18 cellular contexts compared by ENCODE assay signal in the genomic region with DNA sequence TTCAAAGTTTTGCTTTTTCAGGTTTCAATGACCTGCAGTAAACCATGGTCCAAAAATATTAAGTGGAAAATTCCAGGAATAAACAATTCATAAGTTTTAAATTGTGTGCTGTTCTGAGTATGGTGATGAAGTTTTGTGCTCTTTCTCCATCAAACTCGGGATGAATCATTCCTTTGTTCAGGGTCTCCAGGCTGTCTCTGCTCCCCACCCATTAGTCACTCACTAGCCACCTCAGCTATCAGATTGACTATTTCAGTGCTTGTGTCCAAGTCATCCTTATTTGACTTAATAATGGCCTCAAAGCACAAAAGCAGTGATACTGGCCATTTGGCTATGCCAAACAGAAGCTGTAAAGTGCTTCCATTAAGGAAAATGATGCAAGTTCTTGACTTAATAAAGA.
DNase-seq lines count a peak whose midpoint lies in the region; ATAC-seq and TF ChIP-seq lines count a peak whose summit lies in the region.
"Had no signal": no experiment of that assay in that cellular context is flagged by ENCODE, and none has a peak within 500 bp of the region (broad histone marks: within the 10 kb centered on the region; RNA-seq: fewer than 3 reads in every experiment).

No MANE protein-coding gene starts in this region.

- no peaks in the 10 kb centered on the region for H3K9me3 ChIP-seq in neural progenitor cell (ENCODE audit: low read depth)

- H3K27me3 ChIP-seq in neural progenitor cell, result no peaks in the 10 kb centered on the region

- no peak overlapping the region for H3K27ac Mint-ChIP-seq in neural progenitor cell
- H3K27ac Mint-ChIP-seq: CD4-positive, alpha-beta memory T cell had no signal

- H3K4me3 Mint-ChIP-seq in neural progenitor cell, result no peak overlapping the region
- H3K4me3 Mint-ChIP-seq: CD4-positive, alpha-beta memory T cell had no signal

- no peak overlapping the region for H2AFZ ChIP-seq in neural progenitor cell (replicated peaks)
- H2AFZ ChIP-seq: GM23248 had no signal

- no peaks in the 10 kb centered on the region for H3K36me3 ChIP-seq in neural progenitor cell

- H3K4me3 ChIP-seq in neural progenitor cell (no peak overlapping the region), lower leg skin (ENCODE audit: low read depth, poor library complexity, severe bottlenecking) (no peak overlapping the region)
- H3K4me3 ChIP-seq: GM23248 had no signal

- no peaks in the 10 kb centered on the region for H3F3A ChIP-seq in neural progenitor cell (ENCODE audit: low read depth)

- 78 to 79% methylated on average over 1 of the region's 1 CpG for WGBS in lower leg skin, 2 donors

- peak; percentile 22 for DNase-seq in LHCN-M2 (ENCODE audit: low read depth)
- peak; percentile 1 for DNase-seq in amniotic epithelial cell (ENCODE audit: low read depth)
- peak; percentile 35 for DNase-seq in foreskin melanocyte
- peak; percentile 2 for DNase-seq in renal cortical epithelial cell (ENCODE audit: low read depth)
- DNase-seq in neural progenitor cell (ENCODE audit: low spot score), result no peak
- DNase-seq in lower leg skin (ENCODE audit: low spot score in 2 of 2), result no peak
- DNase-seq: C1 segment of cervical spinal cord; Calu3; CD4-positive, alpha-beta memory T cell; COR-L47; DMS53; DMS79 treated with DMSO at 0.1 percent for 48 hours; GF-D8; GM23248; H7; HCEC 1CT had no signal

- H3K27me3 Mint-ChIP-seq in neural progenitor cell (ENCODE audit: insufficient read depth, low read depth), result peaks cover 3% of the 10 kb centered on the region
- H3K27me3 Mint-ChIP-seq: CD4-positive, alpha-beta memory T cell had no signal

- H3K79me2 ChIP-seq in neural progenitor cell (ENCODE audit: low read depth), result no peaks in the 10 kb centered on the region

- peaks cover 8% of the 10 kb centered on the region for H3K9me3 Mint-ChIP-seq in neural progenitor cell

- H4K20me1 ChIP-seq in neural progenitor cell (ENCODE audit: low read depth), result no peaks in the 10 kb centered on the region

- no peak for TF ChIP-seq POLR2A in lower leg skin (IDR thresholded peaks at IDR 0.05)

- ATAC-seq in HG03439 (IDR thresholded peaks at IDR 0.05; ENCODE audit: unreplicated experiment), result no peak
- no peak for ATAC-seq in HG02885 (IDR thresholded peaks at IDR 0.05; ENCODE audit: poor library complexity, unreplicated experiment)

- intact Hi-C loops in lower leg skin (cut with DNase I; ENCODE audit: low total_unique reads), result no loop called here

- H3K4me1 ChIP-seq in neural progenitor cell, result no peaks in the 10 kb centered on the region

- no peak overlapping the region for H3K27ac ChIP-seq in neural progenitor cell
- H3K27ac ChIP-seq: GM23248 had no signal

- H3K4me1 Mint-ChIP-seq in neural progenitor cell, result no peaks in the 10 kb centered on the region
- H3K4me1 Mint-ChIP-seq: CD4-positive, alpha-beta memory T cell had no signal

- no peak overlapping the region for H3K4me2 ChIP-seq in neural progenitor cell

- no peak for TF ChIP-seq CTCF in neural progenitor cell (IDR thresholded peaks at IDR 0.05)
- no peak for TF ChIP-seq CTCF in lower leg skin (IDR thresholded peaks at IDR 0.05)

- H3K9ac ChIP-seq in neural progenitor cell, result no peak overlapping the region
- H3K9ac ChIP-seq: GM23248 had no signal

- H3K36me3 Mint-ChIP-seq in neural progenitor cell, result peaks cover 2% of the 10 kb centered on the region
- H3K36me3 Mint-ChIP-seq: CD4-positive, alpha-beta memory T cell had no signal

Comparison
In these comparisons a context has a peak if more than half of its experiments do, and no peak if none do; other contexts are left out.
1. DNase-seq: peak in LHCN-M2 (single experiment), amniotic epithelial cell (single experiment), foreskin melanocyte (single experiment) and renal cortical epithelial cell (single experiment); none in neural progenitor cell (single experiment) and lower leg skin (0 of 2).